ENCODE assay signal across 1 cellular context in genomic region chr14:104677506-104678332, GRCh38.
TF ChIP-seq lines count a peak whose summit lies in the region.

No MANE protein-coding gene starts in this region.

TF ChIP-seq in HepG2, 621 proteins besides CTCF, POLR2A, EP300 and RAD21 (continued from another document and continues in another):
- TF ChIP-seq CSRNP1 (CRISPR knock-in tag; IDR thresholded peaks at IDR 0.05): 0 out of 2 replicates have a peak, but pooled peaks have one; percentile 25
- 0 out of 2 replicates have a peak, but pooled peaks have one; percentile 18 for TF ChIP-seq MTF2 (CRISPR knock-in tag; IDR thresholded peaks at IDR 0.05; ENCODE audit: borderline replicate concordance)
- TF ChIP-seq RNF219 (CRISPR knock-in tag; IDR thresholded peaks at IDR 0.05): no peak
- no peak for TF ChIP-seq ZNF766 (CRISPR knock-in tag; IDR thresholded peaks at IDR 0.05; ENCODE audit: borderline replicate concordance)
- TF ChIP-seq MBNL3 (CRISPR knock-in tag; conservative IDR thresholded peaks at IDR 0.05): no peak
- TF ChIP-seq ATAD3A (CRISPR knock-in tag; IDR thresholded peaks at IDR 0.05): no peak
- TF ChIP-seq HNRNPLL (IDR thresholded peaks at IDR 0.05; ENCODE audit: low read depth, low read length, poor library complexity, severe bottlenecking): peak; percentile 34
- peak; percentile 15 for TF ChIP-seq AGO1 (IDR thresholded peaks at IDR 0.05; ENCODE audit: low read depth, low read length, poor library complexity, severe bottlenecking)
- no peak for TF ChIP-seq PRDM10 (CRISPR knock-in tag; IDR thresholded peaks at IDR 0.05; ENCODE audit: low read depth)
- TF ChIP-seq RXRB (CRISPR knock-in tag; IDR thresholded peaks at IDR 0.05; ENCODE audit: borderline replicate concordance): no peak
- TF ChIP-seq ZNF687 (CRISPR knock-in tag; IDR thresholded peaks at IDR 0.05): peak; percentile 14
- no peak for TF ChIP-seq ARNT2 (CRISPR knock-in tag; IDR thresholded peaks at IDR 0.05; ENCODE audit: low read depth)
- no peak for TF ChIP-seq ATF1 (CRISPR knock-in tag; IDR thresholded peaks at IDR 0.05)
- no peak for TF ChIP-seq ZBTB46 (CRISPR knock-in tag; IDR thresholded peaks at IDR 0.05; ENCODE audit: borderline replicate concordance)
- peak; percentile 15 for TF ChIP-seq XRCC5 (optimal IDR thresholded peaks at IDR 0.05; ENCODE audit: low read length)
- TF ChIP-seq NFYB (CRISPR knock-in tag; IDR thresholded peaks at IDR 0.05): no peak
- 0 out of 2 replicates have a peak, but pooled peaks have one; percentile 23 for TF ChIP-seq HNF1B (CRISPR knock-in tag; IDR thresholded peaks at IDR 0.05)
- no peak for TF ChIP-seq ZNF138 (CRISPR knock-in tag; IDR thresholded peaks at IDR 0.05; ENCODE audit: low read depth)
- TF ChIP-seq NR2F1 (CRISPR knock-in tag; IDR thresholded peaks at IDR 0.05): no peak
- no peak for TF ChIP-seq MZF1 (CRISPR knock-in tag; IDR thresholded peaks at IDR 0.05; ENCODE audit: borderline replicate concordance)
- TF ChIP-seq ZNF263 (CRISPR knock-in tag; IDR thresholded peaks at IDR 0.05): peak; percentile 81
- no peak for TF ChIP-seq DDIT3 (CRISPR knock-in tag; IDR thresholded peaks at IDR 0.05)
- TF ChIP-seq ZNF225 (CRISPR knock-in tag; IDR thresholded peaks at IDR 0.05): peak; percentile 41; the same call in 1 of the 2 replicates
- no peak for TF ChIP-seq FOXP4 (CRISPR knock-in tag; IDR thresholded peaks at IDR 0.05)
- peak; percentile 50 for TF ChIP-seq AGO2 (optimal IDR thresholded peaks at IDR 0.05; ENCODE audit: low read depth, low read length)
- TF ChIP-seq STAT6 (CRISPR knock-in tag; IDR thresholded peaks at IDR 0.05; ENCODE audit: borderline replicate concordance): no peak
- no peak for TF ChIP-seq HMGXB4 (CRISPR knock-in tag; IDR thresholded peaks at IDR 0.05; ENCODE audit: borderline replicate concordance in 1 of 2, low read depth in 1 of 2)
